1 cellular context compared by ENCODE assay signal in the genomic region with DNA sequence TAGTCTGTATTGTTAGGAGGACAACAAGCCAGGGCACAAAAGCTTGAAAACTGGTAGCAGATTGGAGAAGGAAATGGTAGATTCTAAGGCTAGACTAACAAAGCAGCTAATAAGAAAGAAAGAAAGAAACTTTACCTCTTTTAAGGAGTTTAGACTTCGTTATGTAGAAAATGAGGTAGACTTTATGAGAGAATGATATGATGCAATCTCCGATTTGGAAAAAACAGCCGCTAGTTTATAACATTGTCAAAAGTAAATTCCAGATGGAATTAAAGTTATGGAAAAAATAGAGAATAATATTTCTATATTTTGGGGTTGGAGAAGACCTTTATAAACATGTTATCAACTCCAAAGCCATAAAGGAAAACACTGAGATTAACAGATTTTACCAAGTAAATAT.
TF ChIP-seq lines count a peak whose summit lies in the region.

No MANE protein-coding gene starts in this region.

TF ChIP-seq in K562, 482 proteins besides CTCF, POLR2A, EP300 and RAD21:
- TF ChIP-seq, protein P1, sequence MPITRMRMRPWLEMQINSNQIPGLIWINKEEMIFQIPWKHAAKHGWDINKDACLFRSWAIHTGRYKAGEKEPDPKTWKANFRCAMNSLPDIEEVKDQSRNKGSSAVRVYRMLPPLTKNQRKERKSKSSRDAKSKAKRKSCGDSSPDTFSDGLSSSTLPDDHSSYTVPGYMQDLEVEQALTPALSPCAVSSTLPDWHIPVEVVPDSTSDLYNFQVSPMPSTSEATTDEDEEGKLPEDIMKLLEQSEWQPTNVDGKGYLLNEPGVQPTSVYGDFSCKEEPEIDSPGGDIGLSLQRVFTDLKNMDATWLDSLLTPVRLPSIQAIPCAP (CRISPR knock-in tag; IDR thresholded peaks at IDR 0.05; ENCODE audit: borderline replicate concordance): no peak
- TF ChIP-seq SMC3 (conservative IDR thresholded peaks at IDR 0.05; ENCODE audit: insufficient read depth, low read depth, low read length) (no peak), CEBPG (CRISPR knock-in tag; IDR thresholded peaks at IDR 0.05) (no peak), CEBPG (tag; conservative IDR thresholded peaks at IDR 0.05 in 1 of 2, IDR thresholded peaks at IDR 0.05 in 1 of 2) (peak; percentile 30 to 92; a peak in 2 of 4 replicates), E2F3 (CRISPR knock-in tag; IDR thresholded peaks at IDR 0.05) (no peak), CEBPB (tag; IDR thresholded peaks at IDR 0.05) (peak; percentile 57), NR2C2 (CRISPR knock-in tag; IDR thresholded peaks at IDR 0.05) (no peak), NR2C2 (tag; IDR thresholded peaks at IDR 0.05) (no peak), ZNF583 (CRISPR knock-in tag; IDR thresholded peaks at IDR 0.05) (no peak)
- TF ChIP-seq, protein P2, sequence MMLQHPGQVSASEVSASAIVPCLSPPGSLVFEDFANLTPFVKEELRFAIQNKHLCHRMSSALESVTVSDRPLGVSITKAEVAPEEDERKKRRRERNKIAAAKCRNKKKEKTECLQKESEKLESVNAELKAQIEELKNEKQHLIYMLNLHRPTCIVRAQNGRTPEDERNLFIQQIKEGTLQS (IDR thresholded peaks at IDR 0.05): peak; percentile 42
- TF ChIP-seq, protein P2 (CRISPR knock-in tag; conservative IDR thresholded peaks at IDR 0.05): no peak
